In genomic region chr4:185265942-185266341, GRCh38 we compare ENCODE assay signal across 1 cellular context.
TF ChIP-seq lines count a peak whose summit lies in the region.

No MANE protein-coding gene starts in this region.

TF ChIP-seq in GM23338, 12 proteins besides CTCF, POLR2A, EP300 and RAD21 (continued from another document):
- TF ChIP-seq REST (IDR thresholded peaks at IDR 0.05; ENCODE audit: unreplicated experiment): no peak
- no peak for TF ChIP-seq EZH2 (IDR thresholded peaks at IDR 0.05; ENCODE audit: low read depth, unreplicated experiment)
- TF ChIP-seq NANOG (IDR thresholded peaks at IDR 0.05; ENCODE audit: borderline replicate concordance): no peak
- no peak for TF ChIP-seq ETS1 (IDR thresholded peaks at IDR 0.05)
- TF ChIP-seq CREB1 (CRISPR knock-in tag; IDR thresholded peaks at IDR 0.05; ENCODE audit: low read depth): no peak
- no peak for TF ChIP-seq ZNF114 (CRISPR knock-in tag; IDR thresholded peaks at IDR 0.05)
